Comparison of ENCODE assay signal across 26 cellular contexts in the genomic region with DNA sequence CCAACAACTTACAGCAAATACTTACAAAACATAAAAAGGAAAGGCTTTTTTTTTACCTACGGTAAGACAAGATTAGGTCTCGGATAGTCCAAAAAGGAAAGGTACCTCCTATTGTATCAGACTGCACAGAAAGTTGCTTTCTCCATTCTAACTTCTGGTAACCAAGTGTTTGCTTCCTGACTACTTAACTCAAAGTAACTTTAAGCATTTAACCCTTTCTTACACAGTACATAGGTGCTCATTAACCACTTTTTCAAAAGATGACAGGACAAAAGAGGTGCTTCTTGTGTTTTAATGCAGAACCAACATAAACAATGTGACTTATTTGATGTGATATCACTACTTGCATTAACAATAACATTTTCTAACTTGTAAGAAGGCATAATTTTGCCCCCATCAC.
"Had no signal": no experiment of that assay in that cellular context is flagged by ENCODE, and none has a peak within 500 bp of the region (broad histone marks: within the 10 kb centered on the region; RNA-seq: fewer than 3 reads in every experiment).

No MANE protein-coding gene starts in this region.

- H3K9me3 Mint-ChIP-seq: memory B cell; naive thymus-derived CD4-positive, alpha-beta T cell; natural killer cell treated with Interleukin-12 subunit alpha and Interleukin-12 subunit beta and Interleukin-15 and Interleukin-18, amount 100 ng/mL, for 72 hours; stimulated activated naive B cell treated with anti-CD40 and anti-IgM and Interleukin-4, amounts not matched to agents 10 μg/mL and 1 μg/mL and 100 μg/mL, for 72 hours; stimulated activated naive CD8-positive, alpha-beta T cell treated with anti-CD3 and anti-CD28 coated beads, Interleukin-15, Interleukin-2, amounts not matched to agents 100 ng/mL and 50 ng/mL, for 24 hours had no signal

- H3K27me3 Mint-ChIP-seq: memory B cell; naive thymus-derived CD4-positive, alpha-beta T cell; natural killer cell treated with Interleukin-12 subunit alpha and Interleukin-12 subunit beta and Interleukin-15 and Interleukin-18, amount 100 ng/mL, for 72 hours; progenitor cell of endocrine pancreas; stimulated activated naive B cell treated with anti-CD40 and anti-IgM and Interleukin-4, amounts not matched to agents 10 μg/mL and 1 μg/mL and 100 μg/mL, for 72 hours; stimulated activated naive CD8-positive, alpha-beta T cell treated with anti-CD3 and anti-CD28 coated beads, Interleukin-15, Interleukin-2, amounts not matched to agents 100 ng/mL and 50 ng/mL, for 24 hours had no signal

- ATAC-seq: left cardiac atrium; left lobe of liver; mucosa of descending colon; naive thymus-derived CD4-positive, alpha-beta T cell; natural killer cell treated with Interleukin-12 subunit alpha and Interleukin-12 subunit beta and Interleukin-15 and Interleukin-18, amount 100 ng/mL, for 72 hours; sciatic nerve; stimulated activated naive B cell treated with anti-CD40 and anti-IgM and Interleukin-4, amounts not matched to agents 10 μg/mL and 1 μg/mL and 100 μg/mL, for 72 hours had no signal

- H3K4me3 Mint-ChIP-seq: memory B cell; naive thymus-derived CD4-positive, alpha-beta T cell; natural killer cell treated with Interleukin-12 subunit alpha and Interleukin-12 subunit beta and Interleukin-15 and Interleukin-18, amount 100 ng/mL, for 72 hours; stimulated activated naive B cell treated with anti-CD40 and anti-IgM and Interleukin-4, amounts not matched to agents 10 μg/mL and 1 μg/mL and 100 μg/mL, for 72 hours; stimulated activated naive CD8-positive, alpha-beta T cell treated with anti-CD3 and anti-CD28 coated beads, Interleukin-15, Interleukin-2, amounts not matched to agents 100 ng/mL and 50 ng/mL, for 24 hours had no signal

- DNase-seq: hippocampal formation; kidney glomerular epithelial cell; left cardiac atrium; midbrain; mucosa of descending colon; naive thymus-derived CD4-positive, alpha-beta T cell; ovary; stimulated activated CD4-positive, alpha-beta T cell treated with anti-CD3 and anti-CD28 coated beads, Interleukin-12 subunit alpha, Interleukin-12 subunit beta, amount 100 ng/mL, for 4 hours; stimulated activated CD4-positive, alpha-beta T cell treated with anti-CD3 and anti-CD28 coated beads, Interleukin-15, amount 100 ng/mL, for 24 hours; stimulated activated CD4-positive, alpha-beta T cell treated with anti-CD3 and anti-CD28 coated beads, Interleukin-2, amount 100 ng/mL, for 24 hours; stimulated activated CD4-positive, alpha-beta T cell treated with anti-CD3 and anti-CD28 coated beads, Interleukin-4, amount 100 ng/mL, for 1 hour; stimulated activated naive B cell treated with anti-CD40 and anti-IgM and Interleukin-4, amounts not matched to agents 10 μg/mL and 1 μg/mL and 100 μg/mL, for 72 hours; tibial artery; trophoblast cell had no signal

- H3K27ac Mint-ChIP-seq: memory B cell; naive thymus-derived CD4-positive, alpha-beta T cell; natural killer cell treated with Interleukin-12 subunit alpha and Interleukin-12 subunit beta and Interleukin-15 and Interleukin-18, amount 100 ng/mL, for 72 hours; progenitor cell of endocrine pancreas; stimulated activated naive B cell treated with anti-CD40 and anti-IgM and Interleukin-4, amounts not matched to agents 10 μg/mL and 1 μg/mL and 100 μg/mL, for 72 hours; stimulated activated naive CD8-positive, alpha-beta T cell treated with anti-CD3 and anti-CD28 coated beads, Interleukin-15, Interleukin-2, amounts not matched to agents 100 ng/mL and 50 ng/mL, for 24 hours had no signal

- H3K4me3 ChIP-seq: mucosa of descending colon, ovary, right atrium auricular region, skin epidermis, suprapubic skin, thoracic aorta, tibial artery, vagina had no signal

- H3K27me3 ChIP-seq: ovary, right atrium auricular region, suprapubic skin, tibial artery, vagina had no signal

- FAIRE-seq: keratinocyte had no signal

- H3K36me3 ChIP-seq: ovary had no signal

- H3K9me3 ChIP-seq: mucosa of descending colon, ovary, right atrium auricular region, suprapubic skin, thoracic aorta, tibial artery, vagina had no signal

- H3K27ac ChIP-seq: ovary, right atrium auricular region, skin epidermis, suprapubic skin, thoracic aorta, tibial artery, vagina had no signal

- H3K4me1 ChIP-seq: right atrium auricular region, suprapubic skin had no signal
